ENCODE assay signal across 8 cellular contexts in the genomic region with DNA sequence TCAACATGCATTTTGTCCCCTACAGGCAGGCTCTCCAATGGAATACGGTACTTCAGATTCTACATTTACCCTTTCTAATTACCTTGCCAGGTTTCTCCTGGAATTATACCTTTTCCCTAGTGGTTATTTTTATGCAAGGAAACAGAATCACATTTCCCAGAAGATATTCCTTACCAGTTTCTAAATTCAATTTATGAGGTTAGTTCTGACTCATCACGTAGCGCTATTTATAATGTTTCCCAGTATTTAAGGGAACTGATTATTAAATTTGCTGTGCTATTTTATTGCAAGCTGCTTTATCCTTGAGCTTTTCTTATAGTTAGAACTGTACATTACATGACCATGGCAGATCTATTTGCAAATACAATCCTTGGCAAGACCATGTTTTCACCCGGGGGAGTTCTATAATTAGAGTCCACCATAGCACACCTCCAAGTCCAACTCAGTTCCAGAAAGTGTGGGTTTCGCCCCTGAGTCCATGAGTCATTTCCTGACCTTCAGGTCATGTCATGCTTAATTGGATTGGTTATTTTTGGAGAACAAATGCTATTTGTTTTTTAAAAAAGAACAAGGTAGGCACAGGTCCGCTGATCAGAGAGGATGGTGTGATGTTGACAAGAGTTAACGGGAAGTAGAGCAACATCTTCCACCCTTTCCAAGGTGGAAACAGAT.
DNase-seq lines count a peak whose midpoint lies in the region; ATAC-seq, FAIRE-seq and TF ChIP-seq lines count a peak whose summit lies in the region.

No MANE protein-coding gene starts in this region.

- H3K27ac Mint-ChIP-seq in CD8-positive, alpha-beta T cell = no peak overlapping the region

- peaks cover 19% of the 10 kb centered on the region for H3K27me3 Mint-ChIP-seq in CD8-positive, alpha-beta T cell (ENCODE audit: low read depth)

- POLR2A ChIA-PET in CD8-positive, alpha-beta T cell (lab: Charles Lee) = no interaction called here

- peak; percentile 96 for FAIRE-seq in D721Med (lab: Jason Lieb, UNC)

- no peaks in the 10 kb centered on the region for H3K4me1 ChIP-seq in CD8-positive, alpha-beta T cell (ENCODE audit: insufficient read depth, low read length)
- H3K4me1 ChIP-seq in lower lobe of right lung = peaks cover 30% of the 10 kb centered on the region

- H3K36me3 ChIP-seq in CD8-positive, alpha-beta T cell (ENCODE audit: insufficient read depth, low read length) = no peaks in the 10 kb centered on the region
- H3K36me3 ChIP-seq in lower lobe of right lung = no peaks in the 10 kb centered on the region

- CTCF ChIA-PET in CD8-positive, alpha-beta T cell (lab: Charles Lee) = no interaction called here

- no peak overlapping the region for H3K27ac ChIP-seq in CD8-positive, alpha-beta T cell (ENCODE audit: low read depth, low read length)
- H3K27ac ChIP-seq in lower lobe of right lung = no peak overlapping the region

- intact Hi-C loops in CD8-positive, alpha-beta T cell (cut with DNase I, micrococcal nuclease) = no loop called here
- intact Hi-C loops in lower lobe of right lung (cut with DNase I) = no loop called here

- peak; percentile 72 for ATAC-seq in GM21367 (IDR thresholded peaks at IDR 0.05; ENCODE audit: unreplicated experiment)
- ATAC-seq in HG03571 (IDR thresholded peaks at IDR 0.05; ENCODE audit: unreplicated experiment) = peak; percentile 70
- no peak for ATAC-seq in CD8-positive, alpha-beta T cell
- ATAC-seq in lower lobe of right lung = no peak

- no peaks in the 10 kb centered on the region for H3K36me3 Mint-ChIP-seq in CD8-positive, alpha-beta T cell

- TF ChIP-seq CTCF in D721Med (IDR thresholded peaks at IDR 0.05; ENCODE audit: insufficient read depth, missing control alignments) (no peak), lower lobe of right lung (IDR thresholded peaks at IDR 0.05) (no peak)
- TF ChIP-seq CTCF in CD8-positive, alpha-beta T cell (IDR thresholded peaks at IDR 0.05) = no peak

- no peak overlapping the region for H3K4me3 ChIP-seq in CD8-positive, alpha-beta T cell (ENCODE audit: low read depth, low read length)
- no peak overlapping the region for H3K4me3 ChIP-seq in lower lobe of right lung

- peaks cover 5% of the 10 kb centered on the region for H3K9me3 Mint-ChIP-seq in CD8-positive, alpha-beta T cell

- H3K4me1 Mint-ChIP-seq in CD8-positive, alpha-beta T cell (ENCODE audit: low read depth) = no peaks in the 10 kb centered on the region

- H3K27me3 ChIP-seq in CD8-positive, alpha-beta T cell (ENCODE audit: insufficient read depth, low read length) = no peaks in the 10 kb centered on the region
- H3K27me3 ChIP-seq in lower lobe of right lung (ENCODE audit: low read depth) = no peaks in the 10 kb centered on the region

- no peaks in the 10 kb centered on the region for H3K9me3 ChIP-seq in CD8-positive, alpha-beta T cell (ENCODE audit: low read length)
- H3K9me3 ChIP-seq in lower lobe of right lung = no peaks in the 10 kb centered on the region

- DNase-seq in D721Med (ENCODE audit: insufficient read length, low spot score) (no peak), glomerular visceral epithelial cell (ENCODE audit: extremely low spot score) (peak; percentile 39), lower lobe of right lung (no peak), RPMI8226 (no peak)
- no peak for DNase-seq in CD8-positive, alpha-beta T cell
- DNase-seq in stimulated activated CD4-positive, alpha-beta T cell treated with anti-CD3 and anti-CD28 coated beads, Interleukin-4, amount 100 ng/mL, for 4 hours = no peak

- H3K4me3 Mint-ChIP-seq in CD8-positive, alpha-beta T cell = no peak overlapping the region

Comparison
In these comparisons a context has a peak if more than half of its experiments do, and no peak if none do; other contexts are left out.
1. ATAC-seq: peak in GM21367 (single experiment) and HG03571 (single experiment); none in CD8-positive, alpha-beta T cell (single experiment) and lower lobe of right lung (0 of 2).